Comparison of ENCODE assay signal across 9 cellular contexts in the genomic region with DNA sequence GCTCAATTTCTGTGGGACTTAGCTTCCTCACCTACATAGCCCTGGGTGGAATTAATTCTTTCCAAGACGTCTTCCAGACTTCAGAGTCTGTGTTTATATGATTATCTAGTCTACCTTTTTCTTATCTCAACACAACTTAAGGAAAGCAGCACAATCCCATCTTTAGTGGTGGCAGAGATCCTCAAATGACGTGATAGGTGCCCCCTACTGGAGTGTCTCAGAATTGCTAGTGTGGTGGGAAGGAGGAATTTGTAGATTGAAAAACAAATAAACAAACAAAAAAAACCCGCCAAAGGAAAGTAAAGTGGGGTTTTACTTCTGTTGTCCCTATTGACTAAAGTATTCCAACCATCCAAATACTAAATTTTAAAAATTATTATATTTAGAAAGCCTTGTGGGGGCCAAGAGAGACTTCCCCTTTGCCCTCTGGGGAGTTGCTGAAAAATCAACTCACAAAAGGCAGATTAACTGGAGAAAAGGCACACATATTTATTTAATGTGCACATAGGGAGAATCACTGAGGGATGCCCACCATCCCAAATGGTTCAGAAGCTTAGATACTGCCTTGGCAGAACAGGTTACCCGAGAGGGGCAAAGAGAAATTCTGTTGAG.
DNase-seq lines count a peak whose midpoint lies in the region; ATAC-seq and TF ChIP-seq lines count a peak whose summit lies in the region.
"Had no signal": no experiment of that assay in that cellular context is flagged by ENCODE, and none has a peak within 500 bp of the region (broad histone marks: within the 10 kb centered on the region; RNA-seq: fewer than 3 reads in every experiment).

No MANE protein-coding gene starts in this region.

- H3K9ac ChIP-seq in SU-DHL-6 (ENCODE audit: low read length): no peak overlapping the region

- H3K27me3 ChIP-seq in SU-DHL-6 (ENCODE audit: low read length): 0 out of 2 replicates have a peak, but pooled peaks cover 3% of the 10 kb centered on the region
- H3K27me3 ChIP-seq in osteoblast (ENCODE audit: insufficient read depth, low read length): no peaks in the 10 kb centered on the region

- no peaks in the 10 kb centered on the region for H3K9me3 Mint-ChIP-seq in effector memory CD8-positive, alpha-beta T cell

- no peak overlapping the region for H3K4me3 Mint-ChIP-seq in effector memory CD8-positive, alpha-beta T cell
- H3K4me3 Mint-ChIP-seq: dendritic cell treated with granulocyte-macrophage colony-stimulating factor and Interleukin-4, amounts not matched to agents 40 ng/mL and 50 ng/mL, for 4 days had no signal

- H3K36me3 ChIP-seq in SU-DHL-6 (ENCODE audit: low read length): no peaks in the 10 kb centered on the region
- no peaks in the 10 kb centered on the region for H3K36me3 ChIP-seq in osteoblast (ENCODE audit: insufficient read depth, low read length)

- ATAC-seq in effector memory CD8-positive, alpha-beta T cell (replicated peaks): no peak
- no peak for ATAC-seq in GM19452 (IDR thresholded peaks at IDR 0.05; ENCODE audit: unreplicated experiment)

- H3K4me1 ChIP-seq in osteoblast (ENCODE audit: insufficient read depth, low read length): no peaks in the 10 kb centered on the region

- H3K4me1 Mint-ChIP-seq in effector memory CD8-positive, alpha-beta T cell (ENCODE audit: low read depth in 2 of 2): no peaks in the 10 kb centered on the region

- H3K27ac Mint-ChIP-seq in effector memory CD8-positive, alpha-beta T cell: no peak overlapping the region
- H3K27ac Mint-ChIP-seq: dendritic cell treated with granulocyte-macrophage colony-stimulating factor and Interleukin-4, amounts not matched to agents 40 ng/mL and 50 ng/mL, for 4 days had no signal

- no peaks in the 10 kb centered on the region for H3K36me3 Mint-ChIP-seq in effector memory CD8-positive, alpha-beta T cell (ENCODE audit: insufficient read depth)

- H3K79me2 ChIP-seq in SU-DHL-6 (ENCODE audit: insufficient read depth, low read length): no peaks in the 10 kb centered on the region
- no peaks in the 10 kb centered on the region for H3K79me2 ChIP-seq in osteoblast (ENCODE audit: insufficient read depth, low read length)

- H3K9me3 ChIP-seq in SU-DHL-6 (ENCODE audit: insufficient read depth, low read length) (no peaks in the 10 kb centered on the region), osteoblast (ENCODE audit: low read depth, low read length) (no peaks in the 10 kb centered on the region)

- H3K4me2 ChIP-seq in SU-DHL-6 (ENCODE audit: low read depth, low read length, poor library complexity, severe bottlenecking) (no peak overlapping the region), osteoblast (ENCODE audit: insufficient read depth, low read length) (no peak overlapping the region)

- no peaks in the 10 kb centered on the region for H4K20me1 ChIP-seq in SU-DHL-6 (ENCODE audit: low read depth, low read length)
- no peaks in the 10 kb centered on the region for H4K20me1 ChIP-seq in osteoblast (ENCODE audit: insufficient read depth, low read length)

- peak; percentile 42 for DNase-seq in GM12865 (ENCODE audit: low read depth)
- peak; percentile 18 to 29 (median 23) for DNase-seq in effector memory CD8-positive, alpha-beta T cell
- DNase-seq in osteoblast (ENCODE audit: insufficient read length, low spot score, missing footprints): no peak
- DNase-seq in NCI-H187 treated with DMSO at 0.1 percent for 48 hours (lab: John Stamatoyannopoulos, UW): no peak
- DNase-seq in DMS153 (lab: John Stamatoyannopoulos, UW): no peak

- H3K4me3 ChIP-seq in GM12865 (ENCODE audit: low read depth, low read length): no peak overlapping the region
- no peak overlapping the region for H3K4me3 ChIP-seq in SU-DHL-6 (ENCODE audit: insufficient read depth, low read length, poor library complexity, severe bottlenecking)
- no peak overlapping the region for H3K4me3 ChIP-seq in osteoblast (ENCODE audit: insufficient read depth, low read length)

- H2AFZ ChIP-seq in SU-DHL-6 (ENCODE audit: low read depth, low read length, severe bottlenecking): no peak overlapping the region
- H2AFZ ChIP-seq in osteoblast (ENCODE audit: low read length): no peak overlapping the region

- peaks cover 0 to 9% of the 10 kb centered on the region in 2 donors for H3K27me3 Mint-ChIP-seq in effector memory CD8-positive, alpha-beta T cell
- H3K27me3 Mint-ChIP-seq: dendritic cell treated with granulocyte-macrophage colony-stimulating factor and Interleukin-4, amounts not matched to agents 40 ng/mL and 50 ng/mL, for 4 days had no signal

- TF ChIP-seq CTCF in 22Rv1 (IDR thresholded peaks at IDR 0.05) (peak; percentile 86), GM12865 (IDR thresholded peaks at IDR 0.05; ENCODE audit: insufficient read depth, low read depth, low read length, missing control alignments) (peak; percentile 47), SU-DHL-6 (IDR thresholded peaks at IDR 0.05; ENCODE audit: insufficient read depth, low read length, poor library complexity, severe bottlenecking) (peak; percentile 68), osteoblast (IDR thresholded peaks at IDR 0.05; ENCODE audit: extremely low read depth, low read depth, low read length) (peak; percentile 69)

- H3K27ac ChIP-seq in 22Rv1 (no peak overlapping the region), SU-DHL-6 (ENCODE audit: low read depth, low read length) (no peak overlapping the region), osteoblast (ENCODE audit: low read depth, low read length) (no peak overlapping the region)

- no peaks in the 10 kb centered on the region for H3K9me2 ChIP-seq in SU-DHL-6 (replicated peaks; ENCODE audit: insufficient read depth, low read length)

- no peaks in the 10 kb centered on the region for H3F3A ChIP-seq in SU-DHL-6 (ENCODE audit: insufficient read depth)

Comparison
In these comparisons a context has a peak if more than half of its experiments do, and no peak if none do; other contexts are left out.
1. DNase-seq: peak in GM12865 (single experiment) and effector memory CD8-positive, alpha-beta T cell (3 of 3); none in osteoblast (single experiment), NCI-H187 treated with DMSO at 0.1 percent for 48 hours (single experiment) and DMS153 (single experiment).
2. Peak in every context shown above with its lines, with median percentiles within 50 percentile points of each other: CTCF ChIP-seq.